1 cellular context compared by ENCODE assay signal in the genomic region with DNA sequence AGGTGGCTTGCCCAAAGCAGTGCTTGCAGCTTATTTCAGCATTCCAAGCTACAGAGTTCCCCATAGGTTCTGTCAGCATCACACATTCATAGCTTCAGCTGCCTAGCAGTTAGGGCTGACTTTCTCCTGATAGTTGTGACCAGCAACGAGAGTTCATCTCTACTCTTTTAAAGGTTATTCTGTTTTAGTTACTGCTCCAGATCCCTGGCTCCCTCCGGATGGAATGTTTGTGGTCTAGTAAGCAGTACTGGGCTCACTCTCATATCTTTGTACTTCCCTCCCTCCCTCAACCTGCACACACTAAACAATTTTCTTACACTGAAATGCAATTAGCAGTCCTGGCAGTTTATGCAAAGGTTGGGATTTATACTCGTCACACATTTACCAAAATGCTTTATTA.
TF ChIP-seq lines count a peak whose summit lies in the region.

No MANE protein-coding gene starts in this region.

TF ChIP-seq in H1, 55 proteins besides CTCF, POLR2A, EP300 and RAD21:
- TF ChIP-seq BCL11A (IDR thresholded peaks at IDR 0.05; ENCODE audit: low read depth in 2 of 2, low read length in 2 of 2) (no peak), SRF (IDR thresholded peaks at IDR 0.05; ENCODE audit: low read depth, low read length) (no peak), JUND (IDR thresholded peaks at IDR 0.05; ENCODE audit: low read length) (no peak), NRF1 (IDR thresholded peaks at IDR 0.05; ENCODE audit: low read depth, low read length) (no peak), KDM1A (IDR thresholded peaks at IDR 0.05; ENCODE audit: borderline replicate concordance, low read length) (no peak), RBBP5 (IDR thresholded peaks at IDR 0.05; ENCODE audit: borderline replicate concordance, low read depth, low read length) (no peak), YY1 (IDR thresholded peaks at IDR 0.05; ENCODE audit: low read depth, low read length) (no peak), POLR2AphosphoS5 (IDR thresholded peaks at IDR 0.05; ENCODE audit: low read depth, low read length) (no peak), BACH1 (IDR thresholded peaks at IDR 0.05; ENCODE audit: low read length) (no peak), CBX8 (IDR thresholded peaks at IDR 0.05; ENCODE audit: borderline replicate concordance, low read depth, low read length) (no peak), MAFK (IDR thresholded peaks at IDR 0.05; ENCODE audit: low read depth, low read length) (no peak), TBP (IDR thresholded peaks at IDR 0.05; ENCODE audit: low read depth, low read length) (no peak)
